In genomic region chr1:77282187-77282865, GRCh38 we compare ENCODE assay signal across 8 cellular contexts. TPM values are rescaled to one million over a fixed set of nuclear protein-coding genes. Genes with fewer than 3 reads are reported as not detected.
DNase-seq lines count a peak whose midpoint lies in the region; ATAC-seq, FAIRE-seq and TF ChIP-seq lines count a peak whose summit lies in the region.

No MANE protein-coding gene starts in this region.

- H3K36me3 Mint-ChIP-seq in T-helper 17 cell (ENCODE audit: low read depth) = peaks cover 2% of the 10 kb centered on the region

- no peaks in the 10 kb centered on the region for H3K27me3 ChIP-seq in kidney epithelial cell (ENCODE audit: control insufficient read depth, insufficient read depth, low read length)

- peaks cover 24% of the 10 kb centered on the region for H3K4me1 Mint-ChIP-seq in T-helper 17 cell

- no peak overlapping the region for H3K27ac Mint-ChIP-seq in T-helper 17 cell

- H3K9me3 ChIP-seq in T-helper 17 cell (ENCODE audit: control insufficient read depth, low read length, poor library complexity, severe bottlenecking) = no peaks in the 10 kb centered on the region

- in situ Hi-C loops in GM13976 (cut with MboI; ENCODE audit: low sequenced_read_pairs, unreplicated experiment) = no loop called here

- H3K4me3 Mint-ChIP-seq in T-helper 17 cell = peak overlapping the region; percentile 87

- no peaks in the 10 kb centered on the region for H3K36me3 ChIP-seq in kidney epithelial cell (ENCODE audit: control insufficient read depth, insufficient read depth, low read length)

- ATAC-seq in HG02973 (IDR thresholded peaks at IDR 0.05; ENCODE audit: unreplicated experiment) (peak; percentile 33), T-helper 17 cell (peak; percentile 82)

- DNase-seq in GM13976 (ENCODE audit: low spot score) (peak; percentile 56), T-helper 17 cell (peak in 2 of 3 donors; percentile 13 to 18), cardiac fibroblast (ENCODE audit: low read depth in 2 of 2) (peak; percentile 44 to 49), kidney epithelial cell (ENCODE audit: low read depth) (no peak), frontal cortex (ENCODE audit: low spot score in 2 of 2) (no peak), SHP77 (lab: John Stamatoyannopoulos, UW) (no peak)
- peak; percentile 6 for DNase-seq in stimulated activated CD4-positive, alpha-beta T cell treated with anti-CD3 and anti-CD28 coated beads, Interleukin-2, amount 100 ng/mL, for 4 hours (ENCODE audit: low read depth)

- TF ChIP-seq CTCF in GM13976 (IDR thresholded peaks at IDR 0.05; ENCODE audit: borderline replicate concordance, control extremely low read depth, extremely low read depth, insufficient read depth, missing control alignments) (no peak), cardiac fibroblast (IDR thresholded peaks at IDR 0.05; ENCODE audit: low read depth, low read length) (no peak), kidney epithelial cell (IDR thresholded peaks at IDR 0.05; ENCODE audit: insufficient read depth, low read length, poor library complexity, severe bottlenecking) (no peak)

- H3K4me3 ChIP-seq in cardiac fibroblast (replicated peaks in 1 of 2; ENCODE audit: low read depth in 2 of 2, low read length in 2 of 2) (peak overlapping the region; percentile 68 to 86), kidney epithelial cell (ENCODE audit: low read depth, low read length) (peak overlapping the region; percentile 52)

- peaks cover 42% of the 10 kb centered on the region for H3K27me3 Mint-ChIP-seq in T-helper 17 cell

- no peak for FAIRE-seq in frontal cortex (lab: Jason Lieb, UNC)

RNA-seq across cellular contexts. Expression of gene AK5, which starts 0.5 kb away (rescaled TPM):
- 1 to 10 TPM; 2.7 to 5.5 TPM for total RNA-seq in T-helper 17 cell
- 1.8 and 8.6 TPM in 2 replicates for total RNA-seq in kidney epithelial cell
- 40.4 TPM for total RNA-seq in frontal cortex

Comparison
In these comparisons a context has a peak if more than half of its experiments do, and no peak if none do; other contexts are left out.
1. DNase-seq: peak in GM13976 (single experiment), T-helper 17 cell (2 of 3), cardiac fibroblast (2 of 2) and stimulated activated CD4-positive, alpha-beta T cell treated with anti-CD3 and anti-CD28 coated beads, Interleukin-2, amount 100 ng/mL, for 4 hours (single experiment); none in kidney epithelial cell (single experiment), frontal cortex (0 of 2) and SHP77 (0 of 2).